In genomic region chr6:44305200-44305725, GRCh38 we compare ENCODE assay signal across 23 cellular contexts. TPM values are rescaled to one million over a fixed set of nuclear protein-coding genes. Genes with fewer than 3 reads are reported as not detected.
DNase-seq lines count a peak whose midpoint lies in the region; TF ChIP-seq lines count a peak whose summit lies in the region.
"Had no signal": no experiment of that assay in that cellular context is flagged by ENCODE, and none has a peak within 500 bp of the region (broad histone marks: within the 10 kb centered on the region; RNA-seq: fewer than 3 reads in every experiment).

No MANE protein-coding gene starts in this region.

- no peak overlapping the region for H3K4me3 ChIP-seq in HUES48 (ENCODE audit: low read depth, low read length)
- H3K4me3 ChIP-seq: HAP-1, sigmoid colon, upper lobe of left lung had no signal

- TF ChIP-seq CTCF in brain (conservative IDR thresholded peaks at IDR 0.05) (no peak), neural crest cell (conservative IDR thresholded peaks at IDR 0.05) (no peak)

- peak; percentile 64 for DNase-seq in NCI-H82 (lab: John Stamatoyannopoulos, UW)
- DNase-seq in NCI-H82 treated with DMSO at 0.1 percent for 48 hours (lab: John Stamatoyannopoulos, UW; ENCODE audit: unreplicated experiment): no peak
- no peak for DNase-seq in neural crest cell (ENCODE audit: low read depth, low spot score)
- DNase-seq in head of caudate nucleus: no peak
- no peak for DNase-seq in cortex of kidney (lab: John Stamatoyannopoulos, UW)
- no peak for DNase-seq in NCI-H1930 (lab: John Stamatoyannopoulos, UW)
- DNase-seq: DMS153, NCI-H774, sigmoid colon had no signal

- no peaks in the 10 kb centered on the region for H3K4me1 ChIP-seq in HUES48 (ENCODE audit: control insufficient read depth, insufficient read depth, low read length)
- H3K4me1 ChIP-seq: HAP-1, sigmoid colon, upper lobe of left lung had no signal

- H3K27ac ChIP-seq in HUES48 (ENCODE audit: low read depth, low read length): peak overlapping the region; percentile 50
- H3K27ac ChIP-seq: 22Rv1, sigmoid colon, upper lobe of left lung had no signal

- H3K36me3 ChIP-seq in HUES48 (ENCODE audit: control insufficient read depth, insufficient read depth, low read length): peaks cover 94% of the 10 kb centered on the region

- H3K36me3 Mint-ChIP-seq in brain (peaks cover 55% of the 10 kb centered on the region), neural crest cell (ENCODE audit: low read depth) (peaks cover 21% of the 10 kb centered on the region)

- H3K4me1 Mint-ChIP-seq in brain (no peaks in the 10 kb centered on the region), neural crest cell (no peaks in the 10 kb centered on the region)

- H3K27me3 Mint-ChIP-seq in brain (no peaks in the 10 kb centered on the region), neural crest cell (ENCODE audit: low read depth) (no peaks in the 10 kb centered on the region)
- H3K27me3 Mint-ChIP-seq: dendritic cell treated with granulocyte-macrophage colony-stimulating factor and Interleukin-4, amounts not matched to agents 40 ng/mL and 50 ng/mL, for 4 days had no signal

- H3K4me3 Mint-ChIP-seq in brain (no peak overlapping the region), neural crest cell (no peak overlapping the region)
- H3K4me3 Mint-ChIP-seq: dendritic cell treated with granulocyte-macrophage colony-stimulating factor and Interleukin-4, amounts not matched to agents 40 ng/mL and 50 ng/mL, for 4 days had no signal

- peak overlapping the region in 3 of 5 experiments; percentile 31 to 53 (median 49) for H3K27ac Mint-ChIP-seq in brain
- peak overlapping the region; percentile 75 for H3K27ac Mint-ChIP-seq in neural crest cell (ENCODE audit: unreplicated experiment)
- H3K27ac Mint-ChIP-seq: dendritic cell treated with granulocyte-macrophage colony-stimulating factor and Interleukin-4, amounts not matched to agents 40 ng/mL and 50 ng/mL, for 4 days had no signal

- H3K9me3 Mint-ChIP-seq in brain: no peaks in the 10 kb centered on the region
- H3K9me3 Mint-ChIP-seq in neural crest cell: no peaks in the 10 kb centered on the region
- H3K9me3 Mint-ChIP-seq: dendritic cell treated with granulocyte-macrophage colony-stimulating factor and Interleukin-4, amounts not matched to agents 40 ng/mL and 50 ng/mL, for 4 days had no signal

- intact Hi-C loops in head of caudate nucleus (cut with DNase I): no loop called here

- no peaks in the 10 kb centered on the region for H3K9me3 ChIP-seq in HUES48 (ENCODE audit: control insufficient read depth, insufficient read depth, low read length)
- H3K9me3 ChIP-seq: HAP-1, sigmoid colon, SK-N-SH, upper lobe of left lung had no signal

- no peaks in the 10 kb centered on the region for H3K27me3 ChIP-seq in HUES48 (ENCODE audit: control insufficient read depth, insufficient read depth, low read length)
- H3K27me3 ChIP-seq: sigmoid colon, upper lobe of left lung had no signal

- H3K9ac ChIP-seq in HUES48 (ENCODE audit: low read depth, low read length): no peak overlapping the region
- H3K9ac ChIP-seq: SK-N-SH had no signal

RNA-seq across cellular contexts. Expression of gene AARS2, which starts 7.9 kb away (rescaled TPM):
- 16.9 TPM for polyA plus RNA-seq in brain (ENCODE audit: insufficient read depth, low read depth, low replicate concordance)
- total RNA-seq in neural crest cell: 32.1 and 33.6 TPM in 2 replicates

RNA-seq across cellular contexts. Expression of gene TMEM151B, which starts 35.0 kb away (rescaled TPM):
- polyA plus RNA-seq in brain (ENCODE audit: insufficient read depth, low read depth, low replicate concordance): 45.5 TPM
- 19.0 and 21.2 TPM in 2 replicates for total RNA-seq in neural crest cell
- total RNA-seq: bronchial epithelial cell; liver; T-helper 2 cell treated with Interferon-gamma antibody and Interleukin-4, amounts not matched to agents 100 ng/mL and 5 ng/mL, for 36 hours; upper lobe of left lung had no signal
- polyA plus RNA-seq: fibroblast of lung, liver had no signal

RNA-seq across cellular contexts. Expression of gene SPATS1, which starts 37.2 kb away (rescaled TPM):
- not detected for polyA plus RNA-seq in brain (ENCODE audit: insufficient read depth, low read depth, low replicate concordance)
- not detected in 2 replicates for total RNA-seq in neural crest cell
- total RNA-seq: bronchial epithelial cell; liver; mucosa of gallbladder; sigmoid colon; T-helper 2 cell treated with Interferon-gamma antibody and Interleukin-4, amounts not matched to agents 100 ng/mL and 5 ng/mL, for 36 hours had no signal
- polyA plus RNA-seq: adipose tissue, fibroblast of lung, liver, neural cell, sigmoid colon, SK-N-SH had no signal

RNA-seq across cellular contexts. Expression of gene NFKBIE, which starts 39.9 kb away (rescaled TPM):
- polyA plus RNA-seq in brain (ENCODE audit: insufficient read depth, low read depth, low replicate concordance): 10.8 TPM
- 16.1 and 20.2 TPM in 2 replicates for total RNA-seq in neural crest cell

RNA-seq across cellular contexts. Expression of gene SLC35B2, which starts 47.9 kb away (rescaled TPM):
- 68.7 TPM for polyA plus RNA-seq in brain (ENCODE audit: insufficient read depth, low read depth, low replicate concordance)
- total RNA-seq in neural crest cell: 70.5 and 77.7 TPM in 2 replicates
